In genomic region chr6:144582939-144583613, GRCh38 we compare ENCODE assay signal across 8 cellular contexts.
A peak's percentile ranks its signal among the peaks of the same experiment; 100 is the strongest.
DNase-seq lines count a peak whose midpoint lies in the region; ATAC-seq and TF ChIP-seq lines count a peak whose summit lies in the region.

No MANE protein-coding gene starts in this region.

- H3K36me3 Mint-ChIP-seq in T-cell, result peaks cover 23% of the 10 kb centered on the region

- TF ChIP-seq CTCF in brain microvascular endothelial cell (IDR thresholded peaks at IDR 0.05; ENCODE audit: low read depth, low read length, missing control alignments) (no peak), left lung (IDR thresholded peaks at IDR 0.05) (no peak)

- H3K4me3 Mint-ChIP-seq in T-cell, result peak overlapping the region; percentile 78 to 90 (median 78)

- H3K27me3 Mint-ChIP-seq in T-cell, result no peaks in the 10 kb centered on the region

- POLR2A ChIA-PET in T-cell (lab: Charles Lee), result interaction anchor here (0.6 kb wide), 3 partner anchors 17 to 39 kb away, joined by 3 read pairs; no protein-coding TSS in a partner anchor

- no peaks in the 10 kb centered on the region for H3K27me3 ChIP-seq in brain microvascular endothelial cell (replicated peaks)
- no peaks in the 10 kb centered on the region for H3K27me3 ChIP-seq in left lung

- H3K9me3 ChIP-seq in left lung, result no peaks in the 10 kb centered on the region

- in situ Hi-C loops in brain microvascular endothelial cell (cut with HindIII; ENCODE audit: low pct_ligation_motif_present, low sequenced_read_pairs), result no loop called here

- peak overlapping the region; percentile 32 for H3K4me3 ChIP-seq in brain microvascular endothelial cell (ENCODE audit: low read depth, low read length)
- H3K4me3 ChIP-seq in left lung, result peak overlapping the region in 1 of 2 donors; percentile 1

- peaks cover 10 to 22% of the 10 kb centered on the region in 2 donors for H3K4me1 ChIP-seq in left lung

- H3K27ac Mint-ChIP-seq in T-cell, result peak overlapping the region; percentile 81 to 87

- H3K36me3 ChIP-seq in brain microvascular endothelial cell (replicated peaks) (peaks cover 4% of the 10 kb centered on the region), left lung (peaks cover 0 to 9% of the 10 kb centered on the region in 2 donors)

- CTCF ChIA-PET in T-cell (lab: Charles Lee), result interaction anchor here (0.7 to 2.3 kb wide), 7 partner anchors 14 to 1051 kb away, joined by 3 to 8 read pairs (median 3); no protein-coding TSS in a partner anchor

- ATAC-seq in GM19468 (IDR thresholded peaks at IDR 0.05; ENCODE audit: extremely low read depth, unreplicated experiment), result peak; percentile 96
- peak; percentile 95 for ATAC-seq in HG03558 (IDR thresholded peaks at IDR 0.05; ENCODE audit: extremely low read depth, unreplicated experiment)
- ATAC-seq in T-cell (replicated peaks in 1 of 4), result peak; percentile 82 to 90 (median 88)
- peak; percentile 57 for ATAC-seq in left lung

- H3K4me1 Mint-ChIP-seq in T-cell, result peaks cover 30 to 36% (median 35%) of the 10 kb centered on the region in 3 donors

- peak; percentile 41 for DNase-seq in D341Med (ENCODE audit: low spot score)
- DNase-seq in T-cell, result peak; percentile 5 to 60 (median 26)
- no peak for DNase-seq in brain microvascular endothelial cell
- DNase-seq in left lung, result peak; percentile 48 to 84
- DNase-seq in stimulated activated CD8-positive, alpha-beta memory T cell treated with anti-CD3 and anti-CD28 coated beads, Interleukin-4, amount 100 ng/mL, for 48 hours, result peak; percentile 52
- DNase-seq in NCI-H510A (lab: John Stamatoyannopoulos, UW), result no peak

- intact Hi-C loops in left lung (cut with DNase I), result loop anchor here in 1 of 2 donors (10.0 kb wide), 1 partner anchor 352 kb away; no protein-coding TSS in a partner anchor

- H3K9me3 Mint-ChIP-seq in T-cell, result no peaks in the 10 kb centered on the region

- H3K27ac ChIP-seq in brain microvascular endothelial cell, result no peak overlapping the region
- H3K27ac ChIP-seq in left lung, result no peak overlapping the region

Comparison
In these comparisons a context has a peak if more than half of its experiments do, and no peak if none do; other contexts are left out.
1. DNase-seq: peak in D341Med (single experiment), T-cell (34 of 34), left lung (2 of 2) and stimulated activated CD8-positive, alpha-beta memory T cell treated with anti-CD3 and anti-CD28 coated beads, Interleukin-4, amount 100 ng/mL, for 48 hours (single experiment); none in brain microvascular endothelial cell (single experiment) and NCI-H510A (single experiment).
2. Peak in every context shown above with its lines, with median percentiles within 50 percentile points of each other: ATAC-seq.